ENCODE assay signal across 17 cellular contexts in genomic region chr12:6526201-6526600, GRCh38.
"Had no signal": no experiment of that assay in that cellular context is flagged by ENCODE, and none has a peak within 500 bp of the region (broad histone marks: within the 10 kb centered on the region; RNA-seq: fewer than 3 reads in every experiment).

No MANE protein-coding gene starts in this region.

- H3K27ac Mint-ChIP-seq: activated naive CD4-positive, alpha-beta T cell treated with anti-CD3 and anti-CD28 coated beads, Interleukin-2, amount 50 U/mL, for 24 hours; activated T-helper 1 cell treated with anti-CD3 and anti-CD28 coated beads, Interleukin-12 subunit alpha, Interleukin-12 subunit beta, Interleukin-2, Interleukin-4 antibody, amounts not matched to agents 30 ng/mL and 10 ng/mL and 1 ng/mL, durations not matched to agents 14 hours and 24 hours and 36 hours; stimulated activated memory B cell treated with anti-CD40 and anti-IgM and Interleukin-4, amounts not matched to agents 10 μg/mL and 1 μg/mL and 100 μg/mL, for 72 hours; T-helper 1 cell treated with Interleukin-12 subunit alpha and Interleukin-12 subunit beta and Interleukin-4 antibody, amounts not matched to agents 30 μg/mL and 1 μg/mL, for 36 hours had no signal

- H3K27ac ChIP-seq: cardiac muscle cell, heart left ventricle, left ventricle myocardium inferior, ovary, thoracic aorta had no signal

- H3K27me3 ChIP-seq: cardiac muscle cell, dorsolateral prefrontal cortex, heart left ventricle, ovary had no signal

- H3K4me1 Mint-ChIP-seq: activated naive CD4-positive, alpha-beta T cell treated with anti-CD3 and anti-CD28 coated beads, Interleukin-2, amount 50 U/mL, for 24 hours; stimulated activated memory B cell treated with anti-CD40 and anti-IgM and Interleukin-4, amounts not matched to agents 10 μg/mL and 1 μg/mL and 100 μg/mL, for 72 hours had no signal

- H3K27me3 Mint-ChIP-seq: activated naive CD4-positive, alpha-beta T cell treated with anti-CD3 and anti-CD28 coated beads, Interleukin-2, amount 50 U/mL, for 24 hours; naive thymus-derived CD4-positive, alpha-beta T cell; stimulated activated memory B cell treated with anti-CD40 and anti-IgM and Interleukin-4, amounts not matched to agents 10 μg/mL and 1 μg/mL and 100 μg/mL, for 72 hours had no signal

- DNase-seq: activated CD4-positive, alpha-beta T cell treated with anti-CD3 and anti-CD28 coated beads, Interleukin-2, amount 50 U/mL, for 4 hours; amniotic stem cell; dorsolateral prefrontal cortex; erythroblast; heart left ventricle; kidney; left ventricle myocardium inferior; naive thymus-derived CD4-positive, alpha-beta T cell; ovary; stimulated activated CD4-positive, alpha-beta T cell treated with anti-CD3 and anti-CD28 coated beads, Interleukin-4, amount 100 ng/mL, for 24 hours had no signal

- H3K9me3 Mint-ChIP-seq: activated naive CD4-positive, alpha-beta T cell treated with anti-CD3 and anti-CD28 coated beads, Interleukin-2, amount 50 U/mL, for 24 hours; activated T-helper 1 cell treated with anti-CD3 and anti-CD28 coated beads, Interleukin-12 subunit alpha, Interleukin-12 subunit beta, Interleukin-2, Interleukin-4 antibody, amounts not matched to agents 30 ng/mL and 10 ng/mL and 1 ng/mL, durations not matched to agents 14 hours and 24 hours and 36 hours; naive thymus-derived CD4-positive, alpha-beta T cell; stimulated activated memory B cell treated with anti-CD40 and anti-IgM and Interleukin-4, amounts not matched to agents 10 μg/mL and 1 μg/mL and 100 μg/mL, for 72 hours; T-helper 1 cell treated with Interleukin-12 subunit alpha and Interleukin-12 subunit beta and Interleukin-4 antibody, amounts not matched to agents 30 μg/mL and 1 μg/mL, for 36 hours had no signal

- H3K4me3 ChIP-seq: cardiac muscle cell, dorsolateral prefrontal cortex, heart left ventricle, left ventricle myocardium inferior, ovary, thoracic aorta had no signal

- ATAC-seq: heart left ventricle; naive thymus-derived CD4-positive, alpha-beta T cell; sciatic nerve; stimulated activated memory B cell treated with anti-CD40 and anti-IgM and Interleukin-4, amounts not matched to agents 10 μg/mL and 1 μg/mL and 100 μg/mL, for 72 hours had no signal

- H3K36me3 ChIP-seq: ovary had no signal

- H3K4me1 ChIP-seq: heart left ventricle, left ventricle myocardium inferior had no signal

- H3K4me3 Mint-ChIP-seq: activated naive CD4-positive, alpha-beta T cell treated with anti-CD3 and anti-CD28 coated beads, Interleukin-2, amount 50 U/mL, for 24 hours; activated T-helper 1 cell treated with anti-CD3 and anti-CD28 coated beads, Interleukin-12 subunit alpha, Interleukin-12 subunit beta, Interleukin-2, Interleukin-4 antibody, amounts not matched to agents 30 ng/mL and 10 ng/mL and 1 ng/mL, durations not matched to agents 14 hours and 24 hours and 36 hours; naive thymus-derived CD4-positive, alpha-beta T cell; stimulated activated memory B cell treated with anti-CD40 and anti-IgM and Interleukin-4, amounts not matched to agents 10 μg/mL and 1 μg/mL and 100 μg/mL, for 72 hours; T-helper 1 cell treated with Interleukin-12 subunit alpha and Interleukin-12 subunit beta and Interleukin-4 antibody, amounts not matched to agents 30 μg/mL and 1 μg/mL, for 36 hours had no signal

- H3K9me3 ChIP-seq: heart left ventricle, left ventricle myocardium inferior, ovary, thoracic aorta had no signal
